ENCODE assay signal across 26 cellular contexts in genomic region chr11:123144707-123145106, GRCh38. TPM values are rescaled to one million over a fixed set of nuclear protein-coding genes. Genes with fewer than 3 reads are reported as not detected.
DNase-seq lines count a peak whose midpoint lies in the region; ATAC-seq and TF ChIP-seq lines count a peak whose summit lies in the region.
"Had no signal": no experiment of that assay in that cellular context is flagged by ENCODE, and none has a peak within 500 bp of the region (broad histone marks: within the 10 kb centered on the region; RNA-seq: fewer than 3 reads in every experiment).

No MANE protein-coding gene starts in this region.

- H3K27me3 Mint-ChIP-seq in MCF 10A (ENCODE audit: insufficient read depth, unreplicated experiment) (no peaks in the 10 kb centered on the region), natural killer cell (ENCODE audit: low read depth in 2 of 2) (no peaks in the 10 kb centered on the region)
- H3K27me3 Mint-ChIP-seq: activated CD4-positive, alpha-beta T cell treated with anti-CD3 and anti-CD28 coated beads for 36 hours; activated CD8-positive, alpha-beta T cell treated with anti-CD3 and anti-CD28 coated beads for 36 hours; dendritic cell treated with granulocyte-macrophage colony-stimulating factor and Interleukin-4, amounts not matched to agents 40 ng/mL and 50 ng/mL, for 4 days had no signal

- H3K9me3 ChIP-seq in breast epithelium (no peaks in the 10 kb centered on the region), RWPE2 (ENCODE audit: severe bottlenecking) (no peaks in the 10 kb centered on the region), left lung (no peaks in the 10 kb centered on the region)
- H3K9me3 ChIP-seq: body of pancreas, heart right ventricle, ovary had no signal

- in situ Hi-C loops in GM13977 (cut with MboI; ENCODE audit: low pct_unique_long_range_greater_than_20kb, low sequenced_read_pairs, unreplicated experiment) = no loop called here

- H3K9me3 Mint-ChIP-seq in MCF 10A (ENCODE audit: unreplicated experiment) (no peaks in the 10 kb centered on the region), natural killer cell (no peaks in the 10 kb centered on the region)
- H3K9me3 Mint-ChIP-seq: activated CD8-positive, alpha-beta T cell treated with anti-CD3 and anti-CD28 coated beads for 36 hours; activated naive CD4-positive, alpha-beta T cell treated with anti-CD3 and anti-CD28 coated beads for 36 hours; activated T-helper 1 cell treated with anti-CD3 and anti-CD28 coated beads, Interleukin-12 subunit alpha, Interleukin-12 subunit beta, Interleukin-2, Interleukin-4 antibody, amounts not matched to agents 30 ng/mL and 10 ng/mL and 1 ng/mL, durations not matched to agents 14 hours and 24 hours and 36 hours; dendritic cell treated with granulocyte-macrophage colony-stimulating factor and Interleukin-4, amounts not matched to agents 40 ng/mL and 50 ng/mL, for 4 days; naive thymus-derived CD8-positive, alpha-beta T cell; stimulated activated memory B cell treated with anti-CD40 and anti-IgM and Interleukin-4, amounts not matched to agents 10 μg/mL and 1 μg/mL and 100 μg/mL, for 72 hours had no signal

- H3K36me3 Mint-ChIP-seq in MCF 10A (ENCODE audit: insufficient read depth, unreplicated experiment) (no peaks in the 10 kb centered on the region), natural killer cell (no peaks in the 10 kb centered on the region)
- H3K36me3 Mint-ChIP-seq: naive thymus-derived CD8-positive, alpha-beta T cell; stimulated activated memory B cell treated with anti-CD40 and anti-IgM and Interleukin-4, amounts not matched to agents 10 μg/mL and 1 μg/mL and 100 μg/mL, for 72 hours had no signal

- TF ChIP-seq CTCF in MCF 10A (IDR thresholded peaks at IDR 0.05; ENCODE audit: unreplicated experiment) (no peak), breast epithelium (IDR thresholded peaks at IDR 0.05) (no peak), RWPE2 (IDR thresholded peaks at IDR 0.05; ENCODE audit: poor library complexity, severe bottlenecking) (no peak), left lung (IDR thresholded peaks at IDR 0.05) (no peak), natural killer cell (IDR thresholded peaks at IDR 0.05) (no peak), GM13977 (IDR thresholded peaks at IDR 0.05; ENCODE audit: extremely low read depth, insufficient read depth, missing control alignments) (no peak)

- ATAC-seq in RWPE2 (ENCODE audit: low read depth) = no peak
- peak; percentile 22 for ATAC-seq in left lung
- no peak for ATAC-seq in natural killer cell
- ATAC-seq in GM19351 (IDR thresholded peaks at IDR 0.05; ENCODE audit: unreplicated experiment) = no peak
- ATAC-seq: activated CD4-positive, alpha-beta T cell treated with anti-CD3 and anti-CD28 coated beads for 36 hours; activated CD8-positive, alpha-beta T cell treated with anti-CD3 and anti-CD28 coated beads for 36 hours; naive thymus-derived CD8-positive, alpha-beta T cell; stimulated activated memory B cell treated with anti-CD40 and anti-IgM and Interleukin-4, amounts not matched to agents 10 μg/mL and 1 μg/mL and 100 μg/mL, for 72 hours had no signal

- H3K36me3 ChIP-seq in breast epithelium = no peaks in the 10 kb centered on the region
- peaks cover 8% of the 10 kb centered on the region for H3K36me3 ChIP-seq in RWPE2 (ENCODE audit: low read depth)
- H3K36me3 ChIP-seq in left lung = no peaks in the 10 kb centered on the region
- H3K36me3 ChIP-seq: heart right ventricle, ovary had no signal

- intact Hi-C loops in MCF 10A (cut with micrococcal nuclease) = loop anchor here (2.0 kb wide), 1 partner anchor 26 kb away; no protein-coding TSS in a partner anchor
- intact Hi-C loops in breast epithelium (cut with DNase I; ENCODE audit: low total_unique reads) = no loop called here
- intact Hi-C loops in left lung (cut with DNase I) = no loop called here
- intact Hi-C loops in natural killer cell (cut with micrococcal nuclease) = no loop called here

- no peak for TF ChIP-seq POLR2A in breast epithelium (IDR thresholded peaks at IDR 0.05)

- peak overlapping the region; percentile 57 for H3K4me3 Mint-ChIP-seq in MCF 10A (ENCODE audit: unreplicated experiment)
- H3K4me3 Mint-ChIP-seq in natural killer cell = no peak overlapping the region
- H3K4me3 Mint-ChIP-seq: activated CD4-positive, alpha-beta T cell treated with anti-CD3 and anti-CD28 coated beads for 36 hours; activated CD8-positive, alpha-beta T cell treated with anti-CD3 and anti-CD28 coated beads for 36 hours; activated naive CD4-positive, alpha-beta T cell treated with anti-CD3 and anti-CD28 coated beads for 36 hours; activated T-helper 1 cell treated with anti-CD3 and anti-CD28 coated beads, Interleukin-12 subunit alpha, Interleukin-12 subunit beta, Interleukin-2, Interleukin-4 antibody, amounts not matched to agents 30 ng/mL and 10 ng/mL and 1 ng/mL, durations not matched to agents 14 hours and 24 hours and 36 hours; dendritic cell treated with granulocyte-macrophage colony-stimulating factor and Interleukin-4, amounts not matched to agents 40 ng/mL and 50 ng/mL, for 4 days; naive thymus-derived CD8-positive, alpha-beta T cell; stimulated activated memory B cell treated with anti-CD40 and anti-IgM and Interleukin-4, amounts not matched to agents 10 μg/mL and 1 μg/mL and 100 μg/mL, for 72 hours had no signal

- H3K27ac ChIP-seq in breast epithelium = no peak overlapping the region
- peak overlapping the region; percentile 54 for H3K27ac ChIP-seq in RWPE2 (ENCODE audit: poor library complexity, severe bottlenecking)
- no peak overlapping the region for H3K27ac ChIP-seq in left lung
- H3K27ac ChIP-seq: heart right ventricle had no signal

- H3K4me1 Mint-ChIP-seq in MCF 10A (ENCODE audit: insufficient read depth, unreplicated experiment) (peaks cover 24% of the 10 kb centered on the region), natural killer cell (no peaks in the 10 kb centered on the region)
- H3K4me1 Mint-ChIP-seq: activated CD4-positive, alpha-beta T cell treated with anti-CD3 and anti-CD28 coated beads for 36 hours; stimulated activated memory B cell treated with anti-CD40 and anti-IgM and Interleukin-4, amounts not matched to agents 10 μg/mL and 1 μg/mL and 100 μg/mL, for 72 hours had no signal

- CTCF ChIA-PET in MCF 10A (lab: Yijun Ruan, JAX) = interaction anchor here (2.6 to 3.4 kb wide), 2 partner anchors 34 to 102 kb away, joined by 12 read pairs; no protein-coding TSS in a partner anchor

- no peak overlapping the region for H3K4me3 ChIP-seq in breast epithelium
- no peak overlapping the region for H3K4me3 ChIP-seq in RWPE2 (ENCODE audit: severe bottlenecking)
- H3K4me3 ChIP-seq in left lung = no peak overlapping the region
- H3K4me3 ChIP-seq: body of pancreas, heart right ventricle, ovary had no signal

- no TSS peak for BruUV-seq in MCF 10A (replicated peaks; lab: Mats Ljungman, UMichigan)

- no peak for DNase-seq in MCF 10A (ENCODE audit: unreplicated experiment)
- no peak for DNase-seq in breast epithelium (ENCODE audit: low spot score in 2 of 2)
- no peak for DNase-seq in RWPE2 (ENCODE audit: low spot score)
- DNase-seq in left lung = no peak
- DNase-seq in natural killer cell = no peak
- no peak for DNase-seq in GM13977 (ENCODE audit: low spot score)
- DNase-seq in activated naive CD4-positive, alpha-beta T cell treated with Interleukin-2 at 50 U/mL for 16 hours = no peak
- DNase-seq: activated CD4-positive, alpha-beta T cell treated with anti-CD3 and anti-CD28 coated beads for 36 hours; activated CD8-positive, alpha-beta memory T cell treated with anti-CD3 and anti-CD28 coated beads, Interleukin-2, amount 50 U/mL, for 48 hours; activated CD8-positive, alpha-beta T cell treated with anti-CD3 and anti-CD28 coated beads for 36 hours; activated naive CD4-positive, alpha-beta T cell treated with anti-CD3 and anti-CD28 coated beads for 36 hours; DMS153; GDM1; heart right ventricle; midbrain; naive thymus-derived CD8-positive, alpha-beta T cell; NCI-H1092; NCI-H524 treated with DMSO at 0.1 percent for 48 hours; Right ventricle myocardium superior had no signal

- H3K27ac Mint-ChIP-seq in MCF 10A (ENCODE audit: low read depth, unreplicated experiment) = peak overlapping the region; percentile 72
- no peak overlapping the region for H3K27ac Mint-ChIP-seq in natural killer cell
- H3K27ac Mint-ChIP-seq: activated CD4-positive, alpha-beta T cell treated with anti-CD3 and anti-CD28 coated beads for 36 hours; activated CD8-positive, alpha-beta T cell treated with anti-CD3 and anti-CD28 coated beads for 36 hours; activated naive CD4-positive, alpha-beta T cell treated with anti-CD3 and anti-CD28 coated beads for 36 hours; activated T-helper 1 cell treated with anti-CD3 and anti-CD28 coated beads, Interleukin-12 subunit alpha, Interleukin-12 subunit beta, Interleukin-2, Interleukin-4 antibody, amounts not matched to agents 30 ng/mL and 10 ng/mL and 1 ng/mL, durations not matched to agents 14 hours and 24 hours and 36 hours; dendritic cell treated with granulocyte-macrophage colony-stimulating factor and Interleukin-4, amounts not matched to agents 40 ng/mL and 50 ng/mL, for 4 days; stimulated activated memory B cell treated with anti-CD40 and anti-IgM and Interleukin-4, amounts not matched to agents 10 μg/mL and 1 μg/mL and 100 μg/mL, for 72 hours had no signal

- POLR2A ChIA-PET in MCF 10A (lab: Yijun Ruan, JAX) = interaction anchor here (1.2 to 2.1 kb wide), 7 partner anchors 17 to 49 kb away, joined by 3 to 23 read pairs (median 7); no protein-coding TSS in a partner anchor

- H3K4me1 ChIP-seq in breast epithelium (no peaks in the 10 kb centered on the region), RWPE2 (ENCODE audit: insufficient read depth, poor library complexity, severe bottlenecking) (peaks cover 14% of the 10 kb centered on the region), left lung (no peaks in the 10 kb centered on the region)

- H3K27me3 ChIP-seq in breast epithelium (no peaks in the 10 kb centered on the region), RWPE2 (ENCODE audit: insufficient read depth, poor library complexity, severe bottlenecking) (no peaks in the 10 kb centered on the region), left lung (no peaks in the 10 kb centered on the region)
- H3K27me3 ChIP-seq: body of pancreas, ovary had no signal

RNA-seq across cellular contexts. Expression of gene CLMP, which starts 50.3 kb away (rescaled TPM):
- 86.1 and 91.9 TPM in 2 replicates for total RNA-seq in MCF 10A (2022)
- total RNA-seq in breast epithelium = 100 to 1,000 TPM in 1 of 3 donors, 10 to 100 TPM in 2; 70.8 to 241 (median 82.9) TPM
- total RNA-seq in left lung = 10 to 100 TPM; 20.4 to 22.5 TPM
- under 1 TPM in 2 of 3 donors, not detected in 1; 0.07 to 0.45 TPM for total RNA-seq in natural killer cell
- total RNA-seq: activated T-helper 1 cell treated with anti-CD3 and anti-CD28 coated beads, Interleukin-12 subunit alpha, Interleukin-12 subunit beta, Interleukin-2, Interleukin-4 antibody, amounts not matched to agents 30 ng/mL and 10 ng/mL and 1 ng/mL, durations not matched to agents 14 hours and 24 hours and 36 hours; HT-29 had no signal

Comparison
In these comparisons a context has a peak if more than half of its experiments do, and no peak if none do; other contexts are left out.
1. RNA of gene CLMP, which starts 50.3 kb away (total RNA-seq): 86.1 to 91.9 TPM in MCF 10A, 70.8 to 241 TPM in breast epithelium and 20.4 to 22.5 TPM in left lung; 0.07 to 0.45 TPM in natural killer cell; every median in the first group is over 10 times any median in the second.